Comparison of ENCODE assay signal across 8 cellular contexts in genomic region chr3:177337548-177338331, GRCh38.
A peak's percentile ranks its signal among the peaks of the same experiment; 100 is the strongest.
DNase-seq lines count a peak whose midpoint lies in the region; ATAC-seq and TF ChIP-seq lines count a peak whose summit lies in the region.

No MANE protein-coding gene starts in this region.

- H3K27ac ChIP-seq in CD4-positive, CD25-positive, alpha-beta regulatory T cell (ENCODE audit: insufficient read depth, low read length, poor library complexity, severe bottlenecking), result no peak overlapping the region

- CTCF ChIA-PET in WTC11 (lab: Charles Lee), result no interaction called here

- no peaks in the 10 kb centered on the region for H3K27me3 ChIP-seq in CD4-positive, CD25-positive, alpha-beta regulatory T cell (ENCODE audit: control insufficient read depth, insufficient read depth, low read length)

- peak; percentile 35 to 38 for ATAC-seq in CD4-positive, CD25-positive, alpha-beta regulatory T cell (ENCODE audit: low read depth in 2 of 2)
- ATAC-seq in GM19468 (IDR thresholded peaks at IDR 0.05; ENCODE audit: extremely low read depth, unreplicated experiment), result peak; percentile 81
- ATAC-seq in HG03565 (IDR thresholded peaks at IDR 0.05; ENCODE audit: unreplicated experiment), result peak; percentile 85
- peak; percentile 94 to 96 for ATAC-seq in activated T-cell treated with anti-CD3 and anti-CD28 coated beads, Interleukin-2, amount 50 U/mL, for 4 hours
- ATAC-seq in natural killer cell treated with Interleukin-12 subunit alpha and Interleukin-12 subunit beta and Interleukin-15 and Interleukin-18, amount 100 ng/mL, for 72 hours, result peak; percentile 89
- ATAC-seq in WTC11, result no peak

- no peak overlapping the region for H3K4me3 Mint-ChIP-seq in CD4-positive, CD25-positive, alpha-beta regulatory T cell
- no peak overlapping the region for H3K4me3 Mint-ChIP-seq in activated T-cell treated with anti-CD3 and anti-CD28 coated beads, Interleukin-2, amount 50 U/mL, for 4 hours
- H3K4me3 Mint-ChIP-seq in natural killer cell treated with Interleukin-12 subunit alpha and Interleukin-12 subunit beta and Interleukin-15 and Interleukin-18, amount 100 ng/mL, for 72 hours, result peak overlapping the region; percentile 40
- H3K4me3 Mint-ChIP-seq in WTC11, result no peak overlapping the region

- no peaks in the 10 kb centered on the region for H3K36me3 ChIP-seq in CD4-positive, CD25-positive, alpha-beta regulatory T cell (ENCODE audit: control insufficient read depth, insufficient read depth, low read length)

- peak overlapping the region in 1 of 3 donors; percentile 3 for H3K27ac Mint-ChIP-seq in CD4-positive, CD25-positive, alpha-beta regulatory T cell
- peak overlapping the region; percentile 75 to 89 for H3K27ac Mint-ChIP-seq in natural killer cell treated with Interleukin-12 subunit alpha and Interleukin-12 subunit beta and Interleukin-15 and Interleukin-18, amount 100 ng/mL, for 72 hours
- H3K27ac Mint-ChIP-seq in WTC11, result no peak overlapping the region

- peak in 1 of 3 donors; percentile 54 for DNase-seq in CD4-positive, CD25-positive, alpha-beta regulatory T cell
- DNase-seq in activated T-cell treated with anti-CD3 and anti-CD28 coated beads, Interleukin-2, amount 50 U/mL, for 4 hours, result peak; percentile 57
- peak; percentile 90 for DNase-seq in natural killer cell treated with Interleukin-12 subunit alpha and Interleukin-12 subunit beta and Interleukin-15 and Interleukin-18, amount 100 ng/mL, for 72 hours (ENCODE audit: low spot score)
- no peak for DNase-seq in WTC11 (ENCODE audit: low spot score)
- DNase-seq in COLO829 (ENCODE audit: low spot score), result no peak
- DNase-seq in SW480 (ENCODE audit: low spot score), result no peak

- no peaks in the 10 kb centered on the region for H3K36me3 Mint-ChIP-seq in CD4-positive, CD25-positive, alpha-beta regulatory T cell
- H3K36me3 Mint-ChIP-seq in activated T-cell treated with anti-CD3 and anti-CD28 coated beads, Interleukin-2, amount 50 U/mL, for 4 hours (ENCODE audit: insufficient read depth), result no peaks in the 10 kb centered on the region
- H3K36me3 Mint-ChIP-seq in natural killer cell treated with Interleukin-12 subunit alpha and Interleukin-12 subunit beta and Interleukin-15 and Interleukin-18, amount 100 ng/mL, for 72 hours, result peaks cover 8% of the 10 kb centered on the region
- H3K36me3 Mint-ChIP-seq in WTC11, result no peaks in the 10 kb centered on the region

- no peak overlapping the region for H3K4me3 ChIP-seq in CD4-positive, CD25-positive, alpha-beta regulatory T cell (ENCODE audit: low read depth, low read length)

- TF ChIP-seq CTCF in WTC11 (IDR thresholded peaks at IDR 0.05), result no peak

- H3K27me3 Mint-ChIP-seq in CD4-positive, CD25-positive, alpha-beta regulatory T cell, result no peaks in the 10 kb centered on the region
- H3K27me3 Mint-ChIP-seq in activated T-cell treated with anti-CD3 and anti-CD28 coated beads, Interleukin-2, amount 50 U/mL, for 4 hours (ENCODE audit: low read depth), result no peaks in the 10 kb centered on the region
- H3K27me3 Mint-ChIP-seq in natural killer cell treated with Interleukin-12 subunit alpha and Interleukin-12 subunit beta and Interleukin-15 and Interleukin-18, amount 100 ng/mL, for 72 hours, result no peaks in the 10 kb centered on the region
- H3K27me3 Mint-ChIP-seq in WTC11 (ENCODE audit: low read depth), result peaks cover 28% of the 10 kb centered on the region

- H3K9me3 Mint-ChIP-seq in CD4-positive, CD25-positive, alpha-beta regulatory T cell, result no peaks in the 10 kb centered on the region
- H3K9me3 Mint-ChIP-seq in activated T-cell treated with anti-CD3 and anti-CD28 coated beads, Interleukin-2, amount 50 U/mL, for 4 hours, result no peaks in the 10 kb centered on the region
- no peaks in the 10 kb centered on the region for H3K9me3 Mint-ChIP-seq in natural killer cell treated with Interleukin-12 subunit alpha and Interleukin-12 subunit beta and Interleukin-15 and Interleukin-18, amount 100 ng/mL, for 72 hours
- H3K9me3 Mint-ChIP-seq in WTC11, result no peaks in the 10 kb centered on the region

- peaks cover 16 to 34% (median 24%) of the 10 kb centered on the region in 4 donors for H3K4me1 Mint-ChIP-seq in CD4-positive, CD25-positive, alpha-beta regulatory T cell
- H3K4me1 Mint-ChIP-seq in activated T-cell treated with anti-CD3 and anti-CD28 coated beads, Interleukin-2, amount 50 U/mL, for 4 hours (ENCODE audit: low read depth), result peaks cover 32% of the 10 kb centered on the region
- peaks cover 58 to 61% of the 10 kb centered on the region in 2 donors for H3K4me1 Mint-ChIP-seq in natural killer cell treated with Interleukin-12 subunit alpha and Interleukin-12 subunit beta and Interleukin-15 and Interleukin-18, amount 100 ng/mL, for 72 hours (ENCODE audit: low read depth in 2 of 2)
- no peaks in the 10 kb centered on the region for H3K4me1 Mint-ChIP-seq in WTC11

- no peaks in the 10 kb centered on the region for H3K9me3 ChIP-seq in CD4-positive, CD25-positive, alpha-beta regulatory T cell (ENCODE audit: control insufficient read depth in 2 of 2, low read length in 2 of 2)

- H3K4me1 ChIP-seq in CD4-positive, CD25-positive, alpha-beta regulatory T cell (ENCODE audit: control insufficient read depth, insufficient read depth, low read length, poor library complexity, severe bottlenecking), result peaks cover 5% of the 10 kb centered on the region

- POLR2A ChIA-PET in WTC11 (lab: Charles Lee), result no interaction called here

TF ChIP-seq in WTC11, 78 proteins besides CTCF, POLR2A, EP300 and RAD21:
- no peak for TF ChIP-seq ZNF219 (CRISPR knock-in tag; IDR thresholded peaks at IDR 0.05; ENCODE audit: borderline replicate concordance)
- TF ChIP-seq ZNF423 (CRISPR knock-in tag; IDR thresholded peaks at IDR 0.05), result no peak
- TF ChIP-seq, protein P1, sequence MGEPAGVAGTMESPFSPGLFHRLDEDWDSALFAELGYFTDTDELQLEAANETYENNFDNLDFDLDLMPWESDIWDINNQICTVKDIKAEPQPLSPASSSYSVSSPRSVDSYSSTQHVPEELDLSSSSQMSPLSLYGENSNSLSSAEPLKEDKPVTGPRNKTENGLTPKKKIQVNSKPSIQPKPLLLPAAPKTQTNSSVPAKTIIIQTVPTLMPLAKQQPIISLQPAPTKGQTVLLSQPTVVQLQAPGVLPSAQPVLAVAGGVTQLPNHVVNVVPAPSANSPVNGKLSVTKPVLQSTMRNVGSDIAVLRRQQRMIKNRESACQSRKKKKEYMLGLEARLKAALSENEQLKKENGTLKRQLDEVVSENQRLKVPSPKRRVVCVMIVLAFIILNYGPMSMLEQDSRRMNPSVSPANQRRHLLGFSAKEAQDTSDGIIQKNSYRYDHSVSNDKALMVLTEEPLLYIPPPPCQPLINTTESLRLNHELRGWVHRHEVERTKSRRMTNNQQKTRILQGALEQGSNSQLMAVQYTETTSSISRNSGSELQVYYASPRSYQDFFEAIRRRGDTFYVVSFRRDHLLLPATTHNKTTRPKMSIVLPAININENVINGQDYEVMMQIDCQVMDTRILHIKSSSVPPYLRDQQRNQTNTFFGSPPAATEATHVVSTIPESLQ (CRISPR knock-in tag; IDR thresholded peaks at IDR 0.05), result no peak
- TF ChIP-seq USF2 (CRISPR knock-in tag; IDR thresholded peaks at IDR 0.05), result no peak
- no peak for TF ChIP-seq TEAD4 (CRISPR knock-in tag; IDR thresholded peaks at IDR 0.05)
- no peak for TF ChIP-seq HMGXB4 (CRISPR knock-in tag; IDR thresholded peaks at IDR 0.05)
- TF ChIP-seq, protein P2, sequence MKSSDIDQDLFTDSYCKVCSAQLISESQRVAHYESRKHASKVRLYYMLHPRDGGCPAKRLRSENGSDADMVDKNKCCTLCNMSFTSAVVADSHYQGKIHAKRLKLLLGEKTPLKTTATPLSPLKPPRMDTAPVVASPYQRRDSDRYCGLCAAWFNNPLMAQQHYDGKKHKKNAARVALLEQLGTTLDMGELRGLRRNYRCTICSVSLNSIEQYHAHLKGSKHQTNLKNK (CRISPR knock-in tag; IDR thresholded peaks at IDR 0.05), result no peak

Comparison
In these comparisons a context has a peak if more than half of its experiments do, and no peak if none do; other contexts are left out.
1. DNase-seq: peak in activated T-cell treated with anti-CD3 and anti-CD28 coated beads, Interleukin-2, amount 50 U/mL, for 4 hours (single experiment) and natural killer cell treated with Interleukin-12 subunit alpha and Interleukin-12 subunit beta and Interleukin-15 and Interleukin-18, amount 100 ng/mL, for 72 hours (single experiment); none in WTC11 (single experiment), COLO829 (single experiment) and SW480 (single experiment).